9 cellular contexts compared by ENCODE assay signal in genomic region chr6:35919827-35920751, GRCh38. TPM values are rescaled to one million over a fixed set of nuclear protein-coding genes. Genes with fewer than 3 reads are reported as not detected.
DNase-seq lines count a peak whose midpoint lies in the region; ATAC-seq, FAIRE-seq and TF ChIP-seq lines count a peak whose summit lies in the region.
"Had no signal": no experiment of that assay in that cellular context is flagged by ENCODE, and none has a peak within 500 bp of the region (broad histone marks: within the 10 kb centered on the region; RNA-seq: fewer than 3 reads in every experiment).

No MANE protein-coding gene starts in this region.

- peak; percentile 68 for ATAC-seq in CD4-positive, alpha-beta T cell (ENCODE audit: poor library complexity)
- ATAC-seq in GM19328 (IDR thresholded peaks at IDR 0.05; ENCODE audit: unreplicated experiment) (peak; percentile 38), HG03558 (IDR thresholded peaks at IDR 0.05; ENCODE audit: extremely low read depth, unreplicated experiment) (peak; percentile 11), K562 (peak; percentile 46)

- peaks cover 43% of the 10 kb centered on the region for H3K36me3 ChIP-seq in K562 (ENCODE audit: control insufficient read depth, insufficient read depth, low read length)

- H3K27me3 Mint-ChIP-seq in CD4-positive, alpha-beta T cell = no peaks in the 10 kb centered on the region

- TF ChIP-seq POLR2A in K562 (conservative IDR thresholded peaks at IDR 0.05) = peak; percentile 50

- CTCF ChIA-PET in CD4-positive, alpha-beta T cell (lab: Charles Lee) = no interaction called here
- CTCF ChIA-PET in K562 (lab: Yijun Ruan, JAX; ENCODE audit: low intra/inter-chr PET ratio) = no interaction called here

- no peaks in the 10 kb centered on the region for H3K27me3 ChIP-seq in CD4-positive, alpha-beta T cell (ENCODE audit: control insufficient read depth, insufficient read depth, low read length)
- no peaks in the 10 kb centered on the region for H3K27me3 ChIP-seq in K562 (ENCODE audit: control insufficient read depth in 2 of 2, insufficient read depth in 2 of 2, low read length in 2 of 2)

- H3K79me2 ChIP-seq in K562 (ENCODE audit: control insufficient read depth, insufficient read depth, low read length) = peaks cover 76% of the 10 kb centered on the region

- H3K4me1 ChIP-seq in K562 (replicated peaks in 1 of 2; ENCODE audit: control insufficient read depth in 2 of 2, insufficient read depth in 2 of 2, low read length in 2 of 2) = peaks cover 10 to 13% of the 10 kb centered on the region in 2 experiments; a peak in 4 of 5 replicates

- intact Hi-C loops in CD4-positive, alpha-beta T cell (cut with DNase I, micrococcal nuclease) = loop anchor here in 1 of 2 experiments (2.0 to 5.0 kb wide), 2 partner anchors 107 to 1067 kb away; partner anchors contain the start of genes MAPK14 and MTCH1
- intact Hi-C loops in K562 (cut with micrococcal nuclease) = no loop called here

- peak overlapping the region; percentile 80 for H3K27ac Mint-ChIP-seq in CD4-positive, alpha-beta T cell

- peak overlapping the region; percentile 59 for H3K27ac ChIP-seq in CD4-positive, alpha-beta T cell (ENCODE audit: low read depth, low read length)
- peak overlapping the region; percentile 81 for H3K27ac ChIP-seq in K562 (ENCODE audit: extremely low read depth, low read depth, low read length)

- peak overlapping the region; percentile 69 for H2AFZ ChIP-seq in K562 (ENCODE audit: low read depth, low read length)

- FAIRE-seq in K562 (lab: Jason Lieb, UNC) = no peak
- FAIRE-seq: endometrium had no signal

- DNase-seq in CD4-positive, alpha-beta T cell = peak; percentile 7 to 46 (median 28)
- DNase-seq in T-helper 2 cell (peak; percentile 11 to 57 (median 43)), K562 (ENCODE audit: extremely low read depth in 1 of 4, low spot score in 3 of 4) (peak; percentile 37 to 65 (median 42)), iPS-NIHi11 (ENCODE audit: low spot score) (peak; percentile 35), T1000 (lab: John Stamatoyannopoulos, UW) (no peak)
- peak; percentile 47 for DNase-seq in stimulated activated CD4-positive, alpha-beta T cell treated with anti-CD3 and anti-CD28 coated beads, Interleukin-12 subunit alpha, Interleukin-12 subunit beta, amount 100 ng/mL, for 4 hours

- peaks cover 32% of the 10 kb centered on the region for H3K36me3 Mint-ChIP-seq in CD4-positive, alpha-beta T cell (ENCODE audit: low read depth)

- peak overlapping the region; percentile 69 for H3K4me3 ChIP-seq in K562

- POLR2A ChIA-PET in CD4-positive, alpha-beta T cell (lab: Charles Lee) = interaction anchor here (0.6 to 2.8 kb wide), 3 partner anchors 34 to 673 kb away, joined by 3 to 16 read pairs (median 3); partner anchors contain the start of gene MAPK14
- POLR2A ChIA-PET in K562 (lab: Yijun Ruan, JAX) = interaction anchor here (1.1 to 1.9 kb wide), 5 partner anchors 9 to 66 kb away, joined by 3 to 12 read pairs (median 4); no protein-coding TSS in a partner anchor

- H4K20me1 ChIP-seq in K562 (replicated peaks; ENCODE audit: control insufficient read depth, insufficient read depth, low read length) = peaks cover 16% of the 10 kb centered on the region

- no peak for TF ChIP-seq RAD21 in K562 (CRISPR knock-in tag; conservative IDR thresholded peaks at IDR 0.05 in 1 of 2, IDR thresholded peaks at IDR 0.05 in 1 of 2)

- in situ Hi-C loops in K562 (cut with MboI) = no loop called here

- TF ChIP-seq CTCF in CD4-positive, alpha-beta T cell (IDR thresholded peaks at IDR 0.05) = no peak
- no peak for TF ChIP-seq CTCF in K562 (IDR thresholded peaks at IDR 0.05 in 2 of 3, conservative IDR thresholded peaks at IDR 0.05 in 1 of 3; ENCODE audit: insufficient read depth in 2 of 3, low read depth in 1 of 3, low read length in 3 of 3)

- peak overlapping the region; percentile 80 to 99 for H3K9ac ChIP-seq in K562 (ENCODE audit: insufficient read depth in 1 of 2, low read depth in 2 of 2, low read length in 2 of 2)

- peaks cover 44% of the 10 kb centered on the region for H3K4me1 Mint-ChIP-seq in CD4-positive, alpha-beta T cell (ENCODE audit: low read depth)

- TF ChIP-seq EP300 in K562 (IDR thresholded peaks at IDR 0.05; ENCODE audit: low read length) = 0 out of 2 replicates have a peak, but pooled peaks have one; percentile 3

- no peaks in the 10 kb centered on the region for H3K9me3 ChIP-seq in CD4-positive, alpha-beta T cell (ENCODE audit: control insufficient read depth, low read length)
- H3K9me3 ChIP-seq in K562 (replicated peaks; ENCODE audit: control insufficient read depth, insufficient read depth, low read depth, low read length) = no peaks in the 10 kb centered on the region

- peak overlapping the region; percentile 98 for H3K4me2 ChIP-seq in K562 (ENCODE audit: insufficient read depth, low read length)

- no TSS peak for BruUV-seq in K562 (replicated peaks; lab: Mats Ljungman, UMichigan)

- peak overlapping the region; percentile 96 for H3K4me3 Mint-ChIP-seq in CD4-positive, alpha-beta T cell

- no peaks in the 10 kb centered on the region for H3K9me1 ChIP-seq in K562 (ENCODE audit: control insufficient read depth, insufficient read depth, low read length)

- under 1% methylated on average over 47 of the region's 50 CpGs for WGBS in K562 (ENCODE audit: insufficient coverage, low coverage, missing lambda C conversion rate)

- no peaks in the 10 kb centered on the region for H3K9me3 Mint-ChIP-seq in CD4-positive, alpha-beta T cell

TF ChIP-seq in K562, 482 proteins besides CTCF, POLR2A, EP300 and RAD21 (continues in another document):
- no peak for TF ChIP-seq ATF4 (CRISPR knock-in tag; IDR thresholded peaks at IDR 0.05)
- 0 out of 2 replicates have a peak, but pooled peaks have one; percentile 54 for TF ChIP-seq ZNF511 (CRISPR knock-in tag; IDR thresholded peaks at IDR 0.05)
- TF ChIP-seq ZBTB7A (IDR thresholded peaks at IDR 0.05; ENCODE audit: borderline replicate concordance, control insufficient read depth, low read depth, low read length) = 0 out of 2 replicates have a peak, but pooled peaks have one; percentile 2
- TF ChIP-seq SMAD3 (CRISPR knock-in tag; conservative IDR thresholded peaks at IDR 0.05) = no peak
- no peak for TF ChIP-seq ZNF449 (CRISPR knock-in tag; IDR thresholded peaks at IDR 0.05)
- peak in 1 of 2 experiments; percentile 68; a peak in 1 of 4 replicates for TF ChIP-seq TEAD1 (CRISPR knock-in tag; IDR thresholded peaks at IDR 0.05)

RNA-seq across cellular contexts. Expression of gene SRPK1, which starts 0.8 kb away (rescaled TPM):
- 10 to 100 TPM; 23.0 to 29.1 TPM for total RNA-seq in CD4-positive, alpha-beta T cell
- 323 and 660 TPM in 2 replicates for total RNA-seq in K562 (2011; cell fraction: chromatin; rRNA removed; ENCODE audit: low replicate concordance)
- 230 and 256 TPM in 2 replicates for total RNA-seq in K562 (2011; cell fraction: nucleolus; rRNA removed)
- 346 and 443 TPM in 2 replicates for total RNA-seq in K562 (2011; cell fraction: nucleoplasm; rRNA removed)
- 150 and 159 TPM in 2 replicates for total RNA-seq in K562 (2014; rRNA removed)
- 185 and 195 TPM in 2 replicates for total RNA-seq in K562 (2014; rRNA removed; fragmentation: Illumina TruSeq; extraction: Trizol)
- total RNA-seq in K562 (2015; rRNA removed; fragmentation: Illumina TruSeq; extraction: Trizol) = 164 and 183 TPM in 2 replicates
- total RNA-seq in K562 (2021) = 155 and 160 TPM in 2 replicates
- polyA plus RNA-seq in K562 (2011; rRNA removed) = 95.8 and 140 TPM in 2 replicates
- polyA plus RNA-seq in K562 (2011; cell fraction: cytosol; rRNA removed) = 30.0 and 51.6 TPM in 2 replicates
- polyA plus RNA-seq in K562 (2011; cell fraction: nucleus; rRNA removed) = 78.7 and 90.6 TPM in 2 replicates
- polyA plus RNA-seq in K562 (2012) = 49.0 and 82.7 TPM in 2 replicates
- 134 and 167 TPM in 2 replicates for polyA plus RNA-seq in K562 (2014; fragmentation: Illumina TruSeq; extraction: Trizol)
- polyA plus RNA-seq in K562 (2014; fragmentation: Nextera tagmentation; extraction: Ambion mirVana) = 100 to 1,000 TPM in 1 of 2 experiments, 10 to 100 TPM in 1; 99.6 to 164 TPM
- 116 and 135 TPM in 2 replicates for polyA plus RNA-seq in K562 (2014; rRNA removed)
- polyA minus RNA-seq in K562 (2011; rRNA and poly(A)+ RNA removed) = 308 and 311 TPM in 2 replicates
- 93.0 and 108 TPM in 2 replicates for polyA minus RNA-seq in K562 (2011; cell fraction: cytosol; rRNA and poly(A)+ RNA removed)
- 135 and 201 TPM in 2 replicates for polyA minus RNA-seq in K562 (2011; cell fraction: nucleus; rRNA and poly(A)+ RNA removed)

Comparison
In these comparisons a context has a peak if more than half of its experiments do, and no peak if none do; other contexts are left out.
1. ATAC-seq: peak in every context shown above with its lines; median percentile 68 in CD4-positive, alpha-beta T cell; 46 in K562; 38 in GM19328; 11 in HG03558.
2. RNA of gene SRPK1, which starts 0.8 kb away (total RNA-seq): 150 to 660 TPM in K562; 23.0 to 29.1 TPM in CD4-positive, alpha-beta T cell; every median in the first group is over 4 times any median in the second.